ENCODE assay signal across 1 cellular context in the genomic region with DNA sequence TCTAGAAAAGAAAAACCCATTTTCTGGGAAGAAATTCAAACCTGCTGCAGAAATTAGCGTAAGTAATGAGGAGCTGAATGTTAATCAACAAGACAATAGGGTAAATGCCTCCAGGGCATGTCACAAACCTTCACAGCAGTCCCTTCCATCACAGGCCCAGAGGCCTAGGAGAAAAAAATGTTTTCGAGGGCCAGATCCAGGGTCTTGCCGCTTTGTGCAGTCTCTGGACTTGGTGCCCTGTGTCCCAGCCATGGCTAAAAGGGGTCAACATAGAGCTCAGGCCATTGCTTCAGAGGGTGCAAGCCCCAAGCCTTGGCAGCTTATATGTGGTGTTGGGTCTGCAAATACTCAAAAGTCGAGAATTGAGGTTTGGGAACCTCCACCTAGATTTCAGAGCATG.
TF ChIP-seq lines count a peak whose summit lies in the region.

No MANE protein-coding gene starts in this region.

TF ChIP-seq in GM23338, 12 proteins besides CTCF, POLR2A, EP300 and RAD21 (continued from another document):
- TF ChIP-seq, protein P1, sequence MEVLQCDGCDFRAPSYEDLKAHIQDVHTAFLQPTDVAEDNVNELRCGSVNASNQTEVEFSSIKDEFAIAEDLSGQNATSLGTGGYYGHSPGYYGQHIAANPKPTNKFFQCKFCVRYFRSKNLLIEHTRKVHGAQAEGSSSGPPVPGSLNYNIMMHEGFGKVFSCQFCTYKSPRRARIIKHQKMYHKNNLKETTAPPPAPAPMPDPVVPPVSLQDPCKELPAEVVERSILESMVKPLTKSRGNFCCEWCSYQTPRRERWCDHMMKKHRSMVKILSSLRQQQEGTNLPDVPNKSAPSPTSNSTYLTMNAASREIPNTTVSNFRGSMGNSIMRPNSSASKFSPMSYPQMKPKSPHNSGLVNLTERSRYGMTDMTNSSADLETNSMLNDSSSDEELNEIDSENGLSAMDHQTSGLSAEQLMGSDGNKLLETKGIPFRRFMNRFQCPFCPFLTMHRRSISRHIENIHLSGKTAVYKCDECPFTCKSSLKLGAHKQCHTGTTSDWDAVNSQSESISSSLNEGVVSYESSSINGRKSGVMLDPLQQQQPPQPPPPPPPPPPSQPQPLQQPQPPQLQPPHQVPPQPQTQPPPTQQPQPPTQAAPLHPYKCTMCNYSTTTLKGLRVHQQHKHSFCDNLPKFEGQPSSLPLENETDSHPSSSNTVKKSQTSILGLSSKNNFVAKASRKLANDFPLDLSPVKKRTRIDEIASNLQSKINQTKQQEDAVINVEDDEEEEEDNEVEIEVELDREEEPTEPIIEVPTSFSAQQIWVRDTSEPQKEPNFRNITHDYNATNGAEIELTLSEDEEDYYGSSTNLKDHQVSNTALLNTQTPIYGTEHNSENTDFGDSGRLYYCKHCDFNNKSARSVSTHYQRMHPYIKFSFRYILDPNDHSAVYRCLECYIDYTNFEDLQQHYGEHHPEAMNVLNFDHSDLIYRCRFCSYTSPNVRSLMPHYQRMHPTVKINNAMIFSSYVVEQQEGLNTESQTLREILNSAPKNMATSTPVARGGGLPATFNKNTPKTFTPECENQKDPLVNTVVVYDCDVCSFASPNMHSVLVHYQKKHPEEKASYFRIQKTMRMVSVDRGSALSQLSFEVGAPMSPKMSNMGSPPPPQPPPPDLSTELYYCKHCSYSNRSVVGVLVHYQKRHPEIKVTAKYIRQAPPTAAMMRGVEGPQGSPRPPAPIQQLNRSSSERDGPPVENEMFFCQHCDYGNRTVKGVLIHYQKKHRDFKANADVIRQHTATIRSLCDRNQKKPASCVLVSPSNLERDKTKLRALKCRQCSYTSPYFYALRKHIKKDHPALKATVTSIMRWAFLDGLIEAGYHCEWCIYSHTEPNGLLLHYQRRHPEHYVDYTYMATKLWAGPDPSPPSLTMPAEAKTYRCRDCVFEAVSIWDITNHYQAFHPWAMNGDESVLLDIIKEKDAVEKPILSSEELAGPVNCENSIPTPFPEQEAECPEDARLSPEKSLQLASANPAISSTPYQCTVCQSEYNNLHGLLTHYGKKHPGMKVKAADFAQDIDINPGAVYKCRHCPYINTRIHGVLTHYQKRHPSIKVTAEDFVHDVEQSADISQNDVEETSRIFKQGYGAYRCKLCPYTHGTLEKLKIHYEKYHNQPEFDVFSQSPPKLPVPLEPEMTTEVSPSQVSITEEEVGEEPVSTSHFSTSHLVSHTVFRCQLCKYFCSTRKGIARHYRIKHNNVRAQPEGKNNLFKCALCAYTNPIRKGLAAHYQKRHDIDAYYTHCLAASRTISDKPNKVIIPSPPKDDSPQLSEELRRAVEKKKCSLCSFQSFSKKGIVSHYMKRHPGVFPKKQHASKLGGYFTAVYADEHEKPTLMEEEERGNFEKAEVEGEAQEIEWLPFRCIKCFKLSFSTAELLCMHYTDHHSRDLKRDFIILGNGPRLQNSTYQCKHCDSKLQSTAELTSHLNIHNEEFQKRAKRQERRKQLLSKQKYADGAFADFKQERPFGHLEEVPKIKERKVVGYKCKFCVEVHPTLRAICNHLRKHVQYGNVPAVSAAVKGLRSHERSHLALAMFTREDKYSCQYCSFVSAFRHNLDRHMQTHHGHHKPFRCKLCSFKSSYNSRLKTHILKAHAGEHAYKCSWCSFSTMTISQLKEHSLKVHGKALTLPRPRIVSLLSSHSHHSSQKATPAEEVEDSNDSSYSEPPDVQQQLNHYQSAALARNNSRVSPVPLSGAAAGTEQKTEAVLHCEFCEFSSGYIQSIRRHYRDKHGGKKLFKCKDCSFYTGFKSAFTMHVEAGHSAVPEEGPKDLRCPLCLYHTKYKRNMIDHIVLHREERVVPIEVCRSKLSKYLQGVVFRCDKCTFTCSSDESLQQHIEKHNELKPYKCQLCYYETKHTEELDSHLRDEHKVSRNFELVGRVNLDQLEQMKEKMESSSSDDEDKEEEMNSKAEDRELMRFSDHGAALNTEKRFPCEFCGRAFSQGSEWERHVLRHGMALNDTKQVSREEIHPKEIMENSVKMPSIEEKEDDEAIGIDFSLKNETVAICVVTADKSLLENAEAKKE (CRISPR knock-in tag; IDR thresholded peaks at IDR 0.05) = no peak
- TF ChIP-seq CREB1 (CRISPR knock-in tag; IDR thresholded peaks at IDR 0.05; ENCODE audit: low read depth) = no peak
- no peak for TF ChIP-seq ZNF331 (CRISPR knock-in tag; IDR thresholded peaks at IDR 0.05; ENCODE audit: low read depth)
